In genomic region chr10:59905066-59905734, GRCh38 we compare ENCODE assay signal across 8 cellular contexts. TPM values are rescaled to one million over a fixed set of nuclear protein-coding genes. Genes with fewer than 3 reads are reported as not detected.
A peak's percentile ranks its signal among the peaks of the same experiment; 100 is the strongest.
DNase-seq lines count a peak whose midpoint lies in the region; ATAC-seq, FAIRE-seq and TF ChIP-seq lines count a peak whose summit lies in the region.

No MANE protein-coding gene starts in this region.

- no peaks in the 10 kb centered on the region for H3K36me3 ChIP-seq in transverse colon

- TF ChIP-seq EP300 in transverse colon (IDR thresholded peaks at IDR 0.05; ENCODE audit: low read depth) = no peak

- ATAC-seq in GM19452 (IDR thresholded peaks at IDR 0.05; ENCODE audit: unreplicated experiment) (peak; percentile 33), HG03457 (IDR thresholded peaks at IDR 0.05; ENCODE audit: unreplicated experiment) (peak; percentile 51), naive B cell (ENCODE audit: low read depth in 2 of 2) (peak; percentile 12 to 14)
- ATAC-seq in activated CD4-positive, CD25-positive, alpha-beta regulatory T cell treated with anti-CD3 and anti-CD28 coated beads, Interleukin-2, amount 50 U/mL, for 24 hours = peak; percentile 68 to 70

- 1% methylated on average over 23 of the region's 23 CpGs; no CpG with 5 or more reads in 1 of the 2 donors for WGBS in transverse colon (ENCODE audit: low coverage in 1 of 2), 2 donors

- H3K4me1 Mint-ChIP-seq in naive B cell = peaks cover 61 to 76% (median 72%) of the 10 kb centered on the region in 3 donors

- peak overlapping the region; percentile 87 to 98 (median 95) for H3K27ac Mint-ChIP-seq in naive B cell

- no peaks in the 10 kb centered on the region for H3K27me3 Mint-ChIP-seq in naive B cell

- TF ChIP-seq CTCF in epithelial cell of proximal tubule (conservative IDR thresholded peaks at IDR 0.05; ENCODE audit: low read depth, low read length) (no peak), transverse colon (IDR thresholded peaks at IDR 0.05) (peak in 1 of 5 experiments; percentile 10)

- TF ChIP-seq POLR2A in transverse colon (IDR thresholded peaks at IDR 0.05) = peak; percentile 61

- FAIRE-seq in frontal cortex (lab: Jason Lieb, UNC) = no peak

- no peaks in the 10 kb centered on the region for H3K27me3 ChIP-seq in transverse colon

- DNase-seq in Daoy (ENCODE audit: low read depth) = peak; percentile 8
- DNase-seq in epithelial cell of proximal tubule (ENCODE audit: low read depth) = no peak
- DNase-seq in naive B cell = peak; percentile 58
- peak; percentile 59 for DNase-seq in transverse colon
- no peak for DNase-seq in frontal cortex (ENCODE audit: low spot score in 2 of 2)

- intact Hi-C loops in transverse colon (cut with DNase I; ENCODE audit: low total_unique reads) = loop anchor here (2.0 kb wide), 1 partner anchor 38 kb away; no protein-coding TSS in a partner anchor

- in situ Hi-C loops in transverse colon (cut with MboI; ENCODE audit: low pct_ligation_motif_present in 1 of 4, low pct_unique_long_range_greater_than_20kb in 1 of 4, low sequenced_read_pairs in 3 of 4) = no loop called here

- peaks cover 23 to 65% (median 50%) of the 10 kb centered on the region in 4 donors for H3K4me1 ChIP-seq in transverse colon

- no peaks in the 10 kb centered on the region for H3K9me3 Mint-ChIP-seq in naive B cell

- no peaks in the 10 kb centered on the region for H3K36me3 Mint-ChIP-seq in naive B cell

- peak overlapping the region; percentile 95 to 97 (median 96) for H3K27ac ChIP-seq in transverse colon

- peak overlapping the region; percentile 87 to 99 (median 98) for H3K4me3 Mint-ChIP-seq in naive B cell

- no peaks in the 10 kb centered on the region for H3K9me3 ChIP-seq in transverse colon

- peak overlapping the region; percentile 82 for H3K4me3 ChIP-seq in epithelial cell of proximal tubule (ENCODE audit: low read depth, low read length)
- H3K4me3 ChIP-seq in transverse colon = peak overlapping the region; percentile 84 to 99 (median 92)

RNA-seq across cellular contexts. Expression of gene CCDC6, which starts 1.2 kb away (rescaled TPM):
- total RNA-seq in Daoy (2014; rRNA removed; shearing (Covaris generic)) = 12.4 and 13.7 TPM in 2 replicates
- total RNA-seq in epithelial cell of proximal tubule = 23.4 and 28.8 TPM in 2 replicates
- 10 to 100 TPM in 4 of 6 donors, 1 to 10 TPM in 2; 7.8 to 20.9 (median 11.7) TPM for polyA plus RNA-seq in naive B cell (ENCODE audit: low read depth in 6 of 6)
- 10 to 100 TPM; 26.2 to 56.7 (median 49.5) TPM for total RNA-seq in transverse colon
- total RNA-seq in frontal cortex = 29.8 TPM

Comparison
In these comparisons a context has a peak if more than half of its experiments do, and no peak if none do; other contexts are left out.
1. DNase-seq: peak in Daoy (single experiment), naive B cell (single experiment) and transverse colon (single experiment); none in epithelial cell of proximal tubule (single experiment) and frontal cortex (0 of 2).
2. ATAC-seq: peak in every context shown above with its lines; median percentile 69 in activated CD4-positive, CD25-positive, alpha-beta regulatory T cell treated with anti-CD3 and anti-CD28 coated beads, Interleukin-2, amount 50 U/mL, for 24 hours; 51 in HG03457; 33 in GM19452; 13 in naive B cell.